20 cellular contexts compared by ENCODE assay signal in genomic region chr15:94196536-94196935, GRCh38. TPM values are rescaled to one million over a fixed set of nuclear protein-coding genes. Genes with fewer than 3 reads are reported as not detected.
DNase-seq lines count a peak whose midpoint lies in the region; ATAC-seq and TF ChIP-seq lines count a peak whose summit lies in the region.
"Had no signal": no experiment of that assay in that cellular context is flagged by ENCODE, and none has a peak within 500 bp of the region (broad histone marks: within the 10 kb centered on the region; RNA-seq: fewer than 3 reads in every experiment).

No MANE protein-coding gene starts in this region.

- no peak overlapping the region for H2BK5ac ChIP-seq in IMR-90 (ENCODE audit: low read depth, low read length, poor library complexity, severe bottlenecking)

- TF ChIP-seq CTCF in IMR-90 (conservative IDR thresholded peaks at IDR 0.05; ENCODE audit: low read depth, low read length): no peak
- TF ChIP-seq CTCF in fibroblast of villous mesenchyme (IDR thresholded peaks at IDR 0.05; ENCODE audit: insufficient read depth, low read depth, low read length): no peak

- TF ChIP-seq RAD21 in IMR-90 (IDR thresholded peaks at IDR 0.05; ENCODE audit: low read length): no peak

- no peak for TF ChIP-seq POLR2A in IMR-90 (IDR thresholded peaks at IDR 0.05; ENCODE audit: low read depth, low read length)

- in situ Hi-C loops in IMR-90 (cut with MboI; ENCODE audit: low sequenced_read_pairs): no loop called here

- H4K5ac ChIP-seq in IMR-90 (ENCODE audit: low read depth, low read length): no peak overlapping the region

- no peaks in the 10 kb centered on the region for H4K20me1 ChIP-seq in IMR-90 (ENCODE audit: insufficient read depth, low read length)

- no peak overlapping the region for H3K27ac ChIP-seq in IMR-90 (ENCODE audit: insufficient read depth, low read length)
- H3K27ac ChIP-seq: Peyer's patch, SJSA1 had no signal

- H2BK15ac ChIP-seq in IMR-90 (ENCODE audit: low read depth, low read length): 0 out of 3 replicates have a peak overlapping the region, but pooled peaks have one; percentile 26

- H3K4me3 ChIP-seq in IMR-90 (ENCODE audit: insufficient read depth, low read depth, low read length): no peak overlapping the region
- no peak overlapping the region for H3K4me3 ChIP-seq in fibroblast of villous mesenchyme (ENCODE audit: low read depth, low read length)
- H3K4me3 ChIP-seq: GM12878, Peyer's patch, SJSA1 had no signal

- dilution Hi-C loops in IMR-90 (cut with HindIII; ENCODE audit: low sequenced_read_pairs, unreplicated experiment): no loop called here

- H3K9me1 ChIP-seq in IMR-90 (ENCODE audit: insufficient read depth, low read length): peaks cover 6% of the 10 kb centered on the region

- BruUV-seq in IMR-90 (replicated peaks; lab: Mats Ljungman, UMichigan): no TSS peak

- H3K27me3 ChIP-seq in IMR-90 (ENCODE audit: control insufficient read depth, insufficient read depth, low read length): no peaks in the 10 kb centered on the region
- H3K27me3 ChIP-seq: Peyer's patch, SJSA1 had no signal

- no peak overlapping the region; the same call in 1 of the 2 replicates for H2AK5ac ChIP-seq in IMR-90 (ENCODE audit: low read depth, low read length)

- POLR2A ChIA-PET in IMR-90 (lab: Charles Lee; ENCODE audit: unreplicated experiment): interaction anchor here (0.6 kb wide), 1 partner anchor 16 kb away, joined by 4 read pairs; no protein-coding TSS in a partner anchor

- H2BK120ac ChIP-seq in IMR-90 (ENCODE audit: low read depth, low read length): peak overlapping the region; percentile 68; the same call in 1 of the 2 replicates

- H3K56ac ChIP-seq in IMR-90 (ENCODE audit: extremely low read depth, insufficient read depth, low read length): no peak overlapping the region

- no CpG with 5 or more reads among the region's 4 CpGs for WGBS in IMR-90 (ENCODE audit: extremely low coverage in 2 of 2, insufficient read length in 1 of 2), 2 experiments

- no peak overlapping the region for H4K91ac ChIP-seq in IMR-90 (ENCODE audit: insufficient read depth, low read depth, low read length)

- H4K8ac ChIP-seq in IMR-90 (ENCODE audit: low read depth in 2 of 2, low read length in 2 of 2): peak overlapping the region in 1 of 2 experiments; percentile 43; a peak in 1 of 4 replicates

- H2BK20ac ChIP-seq in IMR-90 (ENCODE audit: low read depth, low read length): peak overlapping the region; percentile 63

- CTCF ChIA-PET in IMR-90 (lab: Yijun Ruan, JAX): interaction anchor here (0.5 to 1.0 kb wide), 2 partner anchors 90 to 127 kb away, joined by 3 to 4 read pairs; no protein-coding TSS in a partner anchor

- DNase-seq in A172 (ENCODE audit: low spot score) (peak; percentile 8), IMR-90 (peak; percentile 60), amniotic epithelial cell (ENCODE audit: low read depth) (peak; percentile 11), fibroblast of villous mesenchyme (ENCODE audit: low read depth) (peak; percentile 59)
- DNase-seq in stimulated activated CD4-positive, alpha-beta T cell treated with anti-CD3 and anti-CD28 coated beads, Interleukin-1b, Interleukin-23, amount 100 ng/mL, for 48 hours: no peak
- DNase-seq in activated T-cell treated with anti-CD3 and anti-CD28 coated beads, Interleukin-2, amount 50 U/mL, for 48 hours: no peak
- DNase-seq: CD4-positive, CD25-positive, alpha-beta regulatory T cell; DMS79; H7; KG1; NCI-H1694; NCI-H2081; NCI-H446; NCI-H526 treated with DMSO at 0.1 percent for 48 hours; Peyer's patch had no signal

- ATAC-seq in IMR-90 (ENCODE audit: low read depth): no peak
- ATAC-seq in HG03280 (IDR thresholded peaks at IDR 0.05; ENCODE audit: unreplicated experiment): no peak
- ATAC-seq in HG02678 (IDR thresholded peaks at IDR 0.05; ENCODE audit: unreplicated experiment): no peak
- ATAC-seq: GM12878, Right ventricle myocardium inferior had no signal

- H3K4me1 ChIP-seq in IMR-90 (ENCODE audit: control insufficient read depth, insufficient read depth, low read length): 0 out of 2 replicates have a peak, but pooled peaks cover 2% of the 10 kb centered on the region
- H3K4me1 ChIP-seq: Peyer's patch had no signal

- H2AK9ac ChIP-seq in IMR-90 (replicated peaks; ENCODE audit: low read depth, low read length, poor library complexity): no peak overlapping the region

- no peak overlapping the region for H3K18ac ChIP-seq in IMR-90 (ENCODE audit: low read depth, low read length)

- peak overlapping the region; percentile 68; the same call in 1 of the 2 replicates for H3K23ac ChIP-seq in IMR-90 (ENCODE audit: low read depth, low read length)

- peak overlapping the region; percentile 43; the same call in 1 of the 2 replicates for H3K4ac ChIP-seq in IMR-90 (ENCODE audit: low read depth, low read length)

- no peak overlapping the region for H2AFZ ChIP-seq in IMR-90 (replicated peaks; ENCODE audit: low read length, poor library complexity)

- intact Hi-C loops in IMR-90 (cut with micrococcal nuclease): no loop called here

- H3K79me1 ChIP-seq in IMR-90 (ENCODE audit: low read depth in 1 of 2, low read length in 2 of 2): no peaks in the 10 kb centered on the region

- H3K14ac ChIP-seq in IMR-90 (replicated peaks; ENCODE audit: low read depth, low read length): no peak overlapping the region

- no peak overlapping the region for H3K9ac ChIP-seq in IMR-90 (ENCODE audit: low read depth, low read length)

- no peak overlapping the region for H3K4me2 ChIP-seq in IMR-90 (ENCODE audit: low read depth, low read length)

- H3K9me3 ChIP-seq in IMR-90 (ENCODE audit: control insufficient read depth, insufficient read depth, low read length): no peaks in the 10 kb centered on the region
- H3K9me3 ChIP-seq: Peyer's patch, SJSA1 had no signal

- H3K36me3 ChIP-seq in IMR-90 (ENCODE audit: control insufficient read depth, insufficient read depth, low read length): no peaks in the 10 kb centered on the region
- H3K36me3 ChIP-seq: Peyer's patch, SJSA1 had no signal

TF ChIP-seq in IMR-90, 13 proteins besides CTCF, POLR2A, EP300 and RAD21:
- TF ChIP-seq NFE2L2 (IDR thresholded peaks at IDR 0.05; ENCODE audit: low read depth, low read length) (no peak), CHD1 (IDR thresholded peaks at IDR 0.05; ENCODE audit: low read depth, low read length) (no peak), CEBPB (IDR thresholded peaks at IDR 0.05; ENCODE audit: low read depth, low read length) (0 out of 2 replicates have a peak, but pooled peaks have one; percentile 15), RFX5 (IDR thresholded peaks at IDR 0.05; ENCODE audit: low read depth, low read length) (no peak), ELK1 (IDR thresholded peaks at IDR 0.05; ENCODE audit: borderline replicate concordance, low read depth, low read length) (no peak)

RNA-seq across cellular contexts. Expression of gene MCTP2, which starts 34.8 kb away (rescaled TPM):
- total RNA-seq in A172 (2014; rRNA removed; shearing (Covaris generic)): not detected in 2 replicates
- total RNA-seq in IMR-90 (2012; rRNA removed): 8.6 and 9.9 TPM in 2 replicates
- polyA plus RNA-seq in IMR-90 (2012; rRNA removed): 5.1 and 6.6 TPM in 2 replicates
- polyA plus RNA-seq in IMR-90 (2012; cell fraction: cytosol; rRNA removed): 1.4 and 2.7 TPM in 2 replicates
- 6.9 and 16.5 TPM in 2 replicates for polyA plus RNA-seq in IMR-90 (2012; cell fraction: nucleus; rRNA removed; ENCODE audit: low replicate concordance)
- total RNA-seq in fibroblast of villous mesenchyme: 2.2 and 4.5 TPM in 2 replicates

Comparison
In these comparisons a context has a peak if more than half of its experiments do, and no peak if none do; other contexts are left out.
1. DNase-seq: peak in A172 (single experiment), IMR-90 (single experiment), amniotic epithelial cell (single experiment) and fibroblast of villous mesenchyme (single experiment); none in stimulated activated CD4-positive, alpha-beta T cell treated with anti-CD3 and anti-CD28 coated beads, Interleukin-1b, Interleukin-23, amount 100 ng/mL, for 48 hours (single experiment) and activated T-cell treated with anti-CD3 and anti-CD28 coated beads, Interleukin-2, amount 50 U/mL, for 48 hours (0 of 2).